In the genomic region with DNA sequence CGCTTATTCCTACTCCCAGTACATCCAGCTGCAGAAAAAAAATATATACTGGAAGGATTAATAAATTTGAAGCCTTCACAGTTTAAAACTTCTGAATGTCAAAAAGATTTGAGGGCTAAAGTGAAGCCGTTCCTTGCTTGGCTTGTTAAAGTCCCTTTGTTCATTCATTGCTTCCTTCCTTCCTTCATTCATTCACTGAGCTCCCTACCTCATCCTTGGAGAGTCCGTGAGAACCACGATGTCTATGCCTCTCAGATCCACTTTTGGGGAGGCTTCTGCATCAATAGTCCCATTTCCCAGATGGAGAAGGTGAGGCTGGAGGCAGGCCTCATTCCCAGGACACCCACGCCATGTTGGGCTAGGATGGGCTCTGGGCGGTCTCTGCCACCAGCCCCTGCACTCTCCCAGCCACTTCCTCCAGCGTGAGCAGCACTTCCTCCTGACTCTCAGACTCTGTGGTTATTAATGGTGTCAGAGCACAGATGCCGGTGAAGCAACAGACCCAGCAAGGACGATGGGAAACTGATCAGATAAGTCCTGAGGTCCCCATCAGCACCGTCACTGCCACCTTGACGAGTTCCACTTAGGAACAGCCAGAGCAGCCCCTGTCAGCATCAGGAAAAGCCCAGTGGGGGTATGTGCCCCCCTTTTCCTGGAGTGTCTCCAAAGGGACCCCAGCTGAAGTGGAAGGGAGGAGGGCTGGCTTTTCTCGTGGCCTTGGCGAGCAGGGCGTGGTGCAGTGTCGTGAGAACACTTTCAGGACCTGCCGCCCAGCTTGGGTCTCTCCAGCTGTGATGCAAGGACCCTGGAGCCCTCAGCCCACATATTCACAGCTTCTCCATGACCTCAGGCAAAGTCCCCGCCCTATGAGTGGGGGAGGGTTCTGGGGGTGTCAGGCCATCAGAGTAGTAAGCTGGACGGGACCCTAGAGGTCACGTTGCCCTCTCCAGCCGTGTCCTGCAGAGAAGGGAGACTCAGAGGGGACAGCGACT, we compare ENCODE assay signal across 9 cellular contexts. TPM values are rescaled to one million over a fixed set of nuclear protein-coding genes. Genes with fewer than 3 reads are reported as not detected.
DNase-seq lines count a peak whose midpoint lies in the region; ATAC-seq and TF ChIP-seq lines count a peak whose summit lies in the region.
"Had no signal": no experiment of that assay in that cellular context is flagged by ENCODE, and none has a peak within 500 bp of the region (broad histone marks: within the 10 kb centered on the region; RNA-seq: fewer than 3 reads in every experiment).

No MANE protein-coding gene starts in this region.

- peaks cover 15 to 18% of the 10 kb centered on the region in 2 donors for H3K4me1 ChIP-seq in lung (ENCODE audit: control insufficient read depth in 2 of 2, insufficient read depth in 2 of 2, low read length in 2 of 2)

- ATAC-seq in GM19023 (IDR thresholded peaks at IDR 0.05; ENCODE audit: unreplicated experiment) (peak; percentile 29), HG03103 (IDR thresholded peaks at IDR 0.05; ENCODE audit: low read depth, unreplicated experiment) (peak; percentile 35), lung (ENCODE audit: insufficient read depth, low FRiP score) (no peak), HG03196 (IDR thresholded peaks at IDR 0.05; ENCODE audit: unreplicated experiment) (no peak), HG03045 (IDR thresholded peaks at IDR 0.05; ENCODE audit: unreplicated experiment) (no peak)

- no peaks in the 10 kb centered on the region for H3K36me3 ChIP-seq in lung (ENCODE audit: control insufficient read depth in 2 of 2, insufficient read depth in 2 of 2, low read length in 2 of 2)
- H3K36me3 ChIP-seq: SJSA1 had no signal

- peak overlapping the region; percentile 69 to 83 for H3K27ac ChIP-seq in lung (ENCODE audit: low read depth in 1 of 2, low read length in 1 of 2)
- H3K27ac ChIP-seq: SJSA1 had no signal

- peak; percentile 43 for DNase-seq in activated CD4-positive, CD25-positive, alpha-beta regulatory T cell treated with anti-CD3 and anti-CD28 coated beads, Interleukin-2, amount 50 U/mL, for 72 hours
- no peak for DNase-seq in lung (ENCODE audit: low spot score)
- no peak for DNase-seq in NCI-H1436 (lab: John Stamatoyannopoulos, UW)

- no peaks in the 10 kb centered on the region for H3K9me3 ChIP-seq in lung (ENCODE audit: control insufficient read depth in 2 of 2, insufficient read depth in 1 of 2, low read length in 1 of 2)
- H3K9me3 ChIP-seq: SJSA1 had no signal

- WGBS in lung, 2 donors, result 28 to 33% methylated on average over 21 of the region's 21 CpGs

- TF ChIP-seq CTCF in lung (IDR thresholded peaks at IDR 0.05; ENCODE audit: control extremely low read depth, extremely low read depth), result no peak

- no peaks in the 10 kb centered on the region for H3K27me3 ChIP-seq in lung (ENCODE audit: control insufficient read depth, insufficient read depth)
- H3K27me3 ChIP-seq: SJSA1 had no signal

- H3K4me3 ChIP-seq in lung, result no peak overlapping the region
- H3K4me3 ChIP-seq: SJSA1 had no signal

RNA-seq across cellular contexts. Expression of a gene that starts 21.2 kb away (rescaled TPM):
- 1 to 10 TPM; 2.3 to 3.7 TPM for total RNA-seq in lung
- 1 to 10 TPM; 1.8 to 2.9 TPM for polyA plus RNA-seq in lung

RNA-seq across cellular contexts. Expression of a gene that starts 28.1 kb away (rescaled TPM):
- total RNA-seq in lung, result 1 to 10 TPM; 3.2 to 4.0 TPM
- polyA plus RNA-seq in lung, result 1 to 10 TPM; 1.9 to 3.4 TPM
- total RNA-seq: fibroblast of villous mesenchyme, SJSA1 had no signal

RNA-seq across cellular contexts. Expression of a gene that starts 41.9 kb away (rescaled TPM):
- total RNA-seq in lung, result not detected
- polyA plus RNA-seq in lung, result not detected
- total RNA-seq: fibroblast of villous mesenchyme, SJSA1 had no signal

Comparison
In these comparisons a context has a peak if more than half of its experiments do, and no peak if none do; other contexts are left out.
1. ATAC-seq: peak in GM19023 (single experiment) and HG03103 (single experiment); none in lung (single experiment), HG03196 (single experiment) and HG03045 (single experiment).